Comparison of ENCODE assay signal across 2 cellular contexts in the genomic region with DNA sequence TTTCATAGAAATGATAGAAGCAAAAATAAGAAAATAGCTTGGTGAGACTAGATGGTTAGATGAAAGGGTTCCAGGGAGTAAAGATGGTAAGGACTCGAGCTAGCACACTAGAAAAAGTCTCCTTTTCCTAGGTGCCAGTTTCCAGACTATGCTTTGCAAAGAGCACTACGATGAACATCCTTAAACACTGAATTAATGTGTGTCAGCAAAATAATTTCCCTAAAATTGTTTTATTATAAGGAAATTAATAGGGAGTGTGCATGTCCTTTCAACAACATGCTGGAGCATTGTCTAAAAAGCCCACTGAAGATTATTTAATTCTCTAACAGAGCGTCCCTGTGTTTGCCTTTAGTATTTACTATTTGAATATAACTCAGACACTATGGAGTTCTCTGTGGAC.
TF ChIP-seq lines count a peak whose summit lies in the region.

No MANE protein-coding gene starts in this region.

TF ChIP-seq in IMR-90, 13 proteins besides CTCF, POLR2A, EP300 and RAD21:
- TF ChIP-seq RCOR1 (IDR thresholded peaks at IDR 0.05; ENCODE audit: insufficient replicate concordance, low read length) = no peak
- TF ChIP-seq MAFK (IDR thresholded peaks at IDR 0.05; ENCODE audit: low read depth, low read length) = peak; percentile 64

TF ChIP-seq in K562, 482 proteins besides CTCF, POLR2A, EP300 and RAD21:
- TF ChIP-seq SRSF1 (IDR thresholded peaks at IDR 0.05; ENCODE audit: low read depth, low read length) (no peak), ZBTB12 (CRISPR knock-in tag; IDR thresholded peaks at IDR 0.05) (no peak), CAMTA2 (CRISPR knock-in tag; conservative IDR thresholded peaks at IDR 0.05) (no peak), TAF9B (IDR thresholded peaks at IDR 0.05; ENCODE audit: partially characterized antibody) (no peak), MAFF (IDR thresholded peaks at IDR 0.05; ENCODE audit: low read length) (peak; percentile 79), MAFG (tag; conservative IDR thresholded peaks at IDR 0.05) (peak; percentile 72), C11orf30 (IDR thresholded peaks at IDR 0.05; ENCODE audit: low read depth) (peak; percentile 89), NELFE (IDR thresholded peaks at IDR 0.05; ENCODE audit: insufficient read depth, insufficient read length) (no peak), ZNF316 (IDR thresholded peaks at IDR 0.05) (peak; percentile 93), ADNP (tag; IDR thresholded peaks at IDR 0.05) (0 out of 2 replicates have a peak, but pooled peaks have one; percentile 3), MAFK (IDR thresholded peaks at IDR 0.05; ENCODE audit: low read length) (peak; percentile 67; the same call in 1 of the 2 replicates)
TF ChIP-seq in K562: peak in this region for 6.
